ENCODE assay signal across 8 cellular contexts in genomic region chr11:12149672-12150225, GRCh38. TPM values are rescaled to one million over a fixed set of nuclear protein-coding genes. Genes with fewer than 3 reads are reported as not detected.
DNase-seq lines count a peak whose midpoint lies in the region; ATAC-seq and TF ChIP-seq lines count a peak whose summit lies in the region.
"Had no signal": no experiment of that assay in that cellular context is flagged by ENCODE, and none has a peak within 500 bp of the region (broad histone marks: within the 10 kb centered on the region; RNA-seq: fewer than 3 reads in every experiment).

No MANE protein-coding gene starts in this region.

- H3K27me3 Mint-ChIP-seq in activated T-helper 17 cell treated with anti-CD3 and anti-CD28 coated beads, Interleukin-2, amount 50 U/mL, for 72 hours, result no peaks in the 10 kb centered on the region
- no peaks in the 10 kb centered on the region for H3K27me3 Mint-ChIP-seq in MCF 10A (ENCODE audit: insufficient read depth, unreplicated experiment)

- no peaks in the 10 kb centered on the region for H3K27me3 ChIP-seq in adrenal gland

- TF ChIP-seq POLR2A in adrenal gland (IDR thresholded peaks at IDR 0.05), result no peak

- H3K27ac ChIP-seq in adrenal gland, result peak overlapping the region in 2 of 5 donors; percentile 30 to 64

- no peak overlapping the region for H3K4me3 ChIP-seq in adrenal gland

- no peaks in the 10 kb centered on the region for H3K9me3 ChIP-seq in adrenal gland (replicated peaks in 1 of 3)

- DNase-seq in stimulated activated CD4-positive, alpha-beta T cell treated with anti-CD3 and anti-CD28 coated beads, Interleukin-2, amount 100 ng/mL, for 48 hours, result peak; percentile 48 to 51
- DNase-seq in adrenal gland, result no peak
- DNase-seq in MCF 10A (ENCODE audit: unreplicated experiment), result no peak
- no peak for DNase-seq in effector CD8-positive, alpha-beta T cell (lab: John Stamatoyannopoulos, UW)

- POLR2A ChIA-PET in MCF 10A (lab: Yijun Ruan, JAX), result no interaction called here

- ATAC-seq in GM18867 (IDR thresholded peaks at IDR 0.05; ENCODE audit: unreplicated experiment), result peak; percentile 51
- peak; percentile 56 for ATAC-seq in HG03342 (IDR thresholded peaks at IDR 0.05; ENCODE audit: unreplicated experiment)
- peak; percentile 67 for ATAC-seq in activated T-helper 17 cell treated with anti-CD3 and anti-CD28 coated beads, Interleukin-2, amount 50 U/mL, for 72 hours (replicated peaks)

- TF ChIP-seq CTCF in adrenal gland (IDR thresholded peaks at IDR 0.05), result no peak
- no peak for TF ChIP-seq CTCF in MCF 10A (IDR thresholded peaks at IDR 0.05; ENCODE audit: unreplicated experiment)

- H3K27ac Mint-ChIP-seq in activated T-helper 17 cell treated with anti-CD3 and anti-CD28 coated beads, Interleukin-2, amount 50 U/mL, for 72 hours, result peak overlapping the region; percentile 91
- no peak overlapping the region for H3K27ac Mint-ChIP-seq in MCF 10A (ENCODE audit: low read depth, unreplicated experiment)

- BruUV-seq in MCF 10A (replicated peaks; lab: Mats Ljungman, UMichigan), result no TSS peak

- no peaks in the 10 kb centered on the region for H3K9me3 Mint-ChIP-seq in activated T-helper 17 cell treated with anti-CD3 and anti-CD28 coated beads, Interleukin-2, amount 50 U/mL, for 72 hours
- H3K9me3 Mint-ChIP-seq in MCF 10A (ENCODE audit: unreplicated experiment), result no peaks in the 10 kb centered on the region

- 72 to 81% (median 75%) methylated on average over 6 of the region's 6 CpGs for WGBS in adrenal gland, 4 donors

- peaks cover 0 to 3% of the 10 kb centered on the region in 2 donors for H3K36me3 ChIP-seq in adrenal gland (replicated peaks in 1 of 2)

- H3K4me3 Mint-ChIP-seq in activated T-helper 17 cell treated with anti-CD3 and anti-CD28 coated beads, Interleukin-2, amount 50 U/mL, for 72 hours, result peak overlapping the region; percentile 71
- H3K4me3 Mint-ChIP-seq in MCF 10A (ENCODE audit: unreplicated experiment), result no peak overlapping the region
- H3K4me3 Mint-ChIP-seq: neural crest cell had no signal

- H3K4me1 Mint-ChIP-seq in activated T-helper 17 cell treated with anti-CD3 and anti-CD28 coated beads, Interleukin-2, amount 50 U/mL, for 72 hours, result peaks cover 52% of the 10 kb centered on the region
- H3K4me1 Mint-ChIP-seq in MCF 10A (ENCODE audit: insufficient read depth, unreplicated experiment), result peaks cover 19% of the 10 kb centered on the region
- H3K4me1 Mint-ChIP-seq: neural crest cell had no signal

- peaks cover 20% of the 10 kb centered on the region for H3K36me3 Mint-ChIP-seq in activated T-helper 17 cell treated with anti-CD3 and anti-CD28 coated beads, Interleukin-2, amount 50 U/mL, for 72 hours (ENCODE audit: low read depth)
- peaks cover 20% of the 10 kb centered on the region for H3K36me3 Mint-ChIP-seq in MCF 10A (ENCODE audit: insufficient read depth, unreplicated experiment)

- CTCF ChIA-PET in MCF 10A (lab: Yijun Ruan, JAX), result interaction anchor here (0.6 kb wide), 1 partner anchor 1216 kb away, joined by 3 read pairs; no protein-coding TSS in a partner anchor

- H3K4me1 ChIP-seq in adrenal gland (replicated peaks in 1 of 2), result no peaks in the 10 kb centered on the region

- intact Hi-C loops in adrenal gland (cut with DNase I), result no loop called here
- intact Hi-C loops in MCF 10A (cut with micrococcal nuclease), result no loop called here

RNA-seq across cellular contexts. Expression of gene MICAL2, which starts 39.4 kb away (rescaled TPM):
- total RNA-seq in activated T-helper 17 cell treated with anti-CD3 and anti-CD28 coated beads, Interleukin-2, amount 50 U/mL, for 72 hours, result 100 to 1,000 TPM; 127 to 253 TPM
- 10 to 100 TPM; 25.7 to 80.5 (median 46.6) TPM for total RNA-seq in adrenal gland
- polyA plus RNA-seq in adrenal gland, result 10 to 100 TPM in 2 of 3 donors, 1 to 10 TPM in 1; 8.7 to 18.2 (median 12.1) TPM
- 151 and 154 TPM in 2 replicates for total RNA-seq in MCF 10A (2022)

Comparison
In these comparisons a context has a peak if more than half of its experiments do, and no peak if none do; other contexts are left out.
1. DNase-seq: peak in stimulated activated CD4-positive, alpha-beta T cell treated with anti-CD3 and anti-CD28 coated beads, Interleukin-2, amount 100 ng/mL, for 48 hours (2 of 2); none in adrenal gland (0 of 7), MCF 10A (single experiment) and effector CD8-positive, alpha-beta T cell (single experiment).
2. Peak in every context shown above with its lines, with median percentiles within 50 percentile points of each other: ATAC-seq.